ENCODE assay signal across 1 cellular context in genomic region chr6:52529311-52529710, GRCh38.
TF ChIP-seq lines count a peak whose summit lies in the region.

No MANE protein-coding gene starts in this region.

TF ChIP-seq in GM23338, 12 proteins besides CTCF, POLR2A, EP300 and RAD21 (continued from another document):
- no peak for TF ChIP-seq REST (IDR thresholded peaks at IDR 0.05; ENCODE audit: unreplicated experiment)
- TF ChIP-seq CREB1 (CRISPR knock-in tag; IDR thresholded peaks at IDR 0.05; ENCODE audit: low read depth): no peak
- no peak for TF ChIP-seq ETS1 (IDR thresholded peaks at IDR 0.05)
- no peak for TF ChIP-seq ZNF331 (CRISPR knock-in tag; IDR thresholded peaks at IDR 0.05; ENCODE audit: low read depth)
- TF ChIP-seq NANOG (IDR thresholded peaks at IDR 0.05; ENCODE audit: borderline replicate concordance): no peak
- TF ChIP-seq EZH2 (IDR thresholded peaks at IDR 0.05; ENCODE audit: low read depth, unreplicated experiment): no peak
TF ChIP-seq in GM23338: peak in this region for 0.
